In the genomic region with DNA sequence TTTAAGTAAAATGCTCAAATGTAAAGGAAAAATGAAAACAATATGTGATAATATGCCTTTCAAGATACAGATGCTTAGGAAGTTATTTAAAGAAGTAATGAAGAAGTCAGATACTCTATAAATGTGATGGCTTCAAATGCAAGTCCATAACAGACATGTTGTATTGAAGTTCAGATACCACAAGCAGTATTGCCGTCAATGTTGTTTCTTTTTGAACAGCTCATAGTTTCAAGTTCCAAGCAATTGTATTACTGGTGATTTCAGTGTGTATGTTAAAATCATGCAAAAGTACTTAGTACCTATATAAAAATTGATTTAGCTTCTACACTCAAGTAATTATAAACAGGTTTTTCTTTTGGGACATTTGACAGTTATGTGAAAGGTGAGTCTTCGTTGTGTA, we compare ENCODE assay signal across 1 cellular context.
TF ChIP-seq lines count a peak whose summit lies in the region.

No MANE protein-coding gene starts in this region.

TF ChIP-seq in IMR-90, 13 proteins besides CTCF, POLR2A, EP300 and RAD21:
- TF ChIP-seq RFX5 (IDR thresholded peaks at IDR 0.05; ENCODE audit: low read depth, low read length) (no peak), CEBPB (IDR thresholded peaks at IDR 0.05; ENCODE audit: low read depth, low read length) (no peak), MAFK (IDR thresholded peaks at IDR 0.05; ENCODE audit: low read depth, low read length) (no peak), MAZ (IDR thresholded peaks at IDR 0.05; ENCODE audit: borderline replicate concordance, low read depth, low read length) (no peak), CHD1 (IDR thresholded peaks at IDR 0.05; ENCODE audit: low read depth, low read length) (no peak), MXI1 (IDR thresholded peaks at IDR 0.05; ENCODE audit: borderline replicate concordance, low read depth, low read length) (no peak), SMC3 (IDR thresholded peaks at IDR 0.05; ENCODE audit: low read depth, low read length) (no peak), RCOR1 (IDR thresholded peaks at IDR 0.05; ENCODE audit: insufficient replicate concordance, low read length) (no peak), BHLHE40 (IDR thresholded peaks at IDR 0.05; ENCODE audit: low read depth, low read length) (no peak), FOS (IDR thresholded peaks at IDR 0.05; ENCODE audit: low read depth, low read length) (no peak), USF2 (IDR thresholded peaks at IDR 0.05; ENCODE audit: low read depth, low read length) (no peak), NFE2L2 (IDR thresholded peaks at IDR 0.05; ENCODE audit: low read depth, low read length) (no peak)
- TF ChIP-seq, protein P1, sequence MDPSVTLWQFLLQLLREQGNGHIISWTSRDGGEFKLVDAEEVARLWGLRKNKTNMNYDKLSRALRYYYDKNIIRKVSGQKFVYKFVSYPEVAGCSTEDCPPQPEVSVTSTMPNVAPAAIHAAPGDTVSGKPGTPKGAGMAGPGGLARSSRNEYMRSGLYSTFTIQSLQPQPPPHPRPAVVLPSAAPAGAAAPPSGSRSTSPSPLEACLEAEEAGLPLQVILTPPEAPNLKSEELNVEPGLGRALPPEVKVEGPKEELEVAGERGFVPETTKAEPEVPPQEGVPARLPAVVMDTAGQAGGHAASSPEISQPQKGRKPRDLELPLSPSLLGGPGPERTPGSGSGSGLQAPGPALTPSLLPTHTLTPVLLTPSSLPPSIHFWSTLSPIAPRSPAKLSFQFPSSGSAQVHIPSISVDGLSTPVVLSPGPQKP (IDR thresholded peaks at IDR 0.05; ENCODE audit: borderline replicate concordance, low read depth, low read length), result no peak
